ENCODE assay signal across 18 cellular contexts in the genomic region with DNA sequence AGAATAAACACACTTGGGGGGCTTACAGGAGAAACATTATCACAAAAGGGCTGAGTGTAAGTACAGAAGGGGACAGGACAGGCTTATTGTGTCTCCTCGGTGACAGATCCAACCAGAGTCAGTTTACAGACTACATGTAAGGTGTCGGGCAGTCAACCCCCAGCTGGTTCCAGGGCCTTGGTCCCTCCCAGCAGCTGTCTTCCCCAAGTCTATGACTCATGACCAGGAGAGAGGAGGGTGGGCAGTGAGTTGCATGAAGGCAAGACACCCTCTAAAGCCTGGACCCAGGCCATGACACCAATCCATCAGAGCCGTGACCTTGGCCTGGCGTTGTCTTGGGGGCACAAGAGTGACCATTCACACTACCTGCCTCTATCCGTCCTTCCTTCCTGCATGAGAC.
DNase-seq lines count a peak whose midpoint lies in the region; ATAC-seq, FAIRE-seq and TF ChIP-seq lines count a peak whose summit lies in the region.
"Had no signal": no experiment of that assay in that cellular context is flagged by ENCODE, and none has a peak within 500 bp of the region (broad histone marks: within the 10 kb centered on the region; RNA-seq: fewer than 3 reads in every experiment).

No MANE protein-coding gene starts in this region.

- DNase-seq in RPMI7951 (ENCODE audit: low read depth) (peak; percentile 35), bronchial epithelial cell (ENCODE audit: low read depth) (no peak), psoas muscle (no peak), DMS53 treated with DMSO at 0.1 percent for 48 hours (lab: John Stamatoyannopoulos, UW; ENCODE audit: unreplicated experiment) (no peak), GM13977 (ENCODE audit: low spot score) (no peak), spleen (no peak)
- DNase-seq: 8988T; CD4-positive, alpha-beta memory T cell; DMS153; DMS79 treated with DMSO at 0.1 percent for 48 hours; GOT3; H7; HFFc6 had no signal

- H3K4me1 ChIP-seq in psoas muscle (no peaks in the 10 kb centered on the region), spleen (no peaks in the 10 kb centered on the region)

- H3K27me3 ChIP-seq in bronchial epithelial cell (ENCODE audit: control insufficient read depth, insufficient read depth, low read length) (no peaks in the 10 kb centered on the region), psoas muscle (ENCODE audit: insufficient read depth in 3 of 3, low read length in 2 of 3) (no peaks in the 10 kb centered on the region), spleen (replicated peaks in 1 of 7) (no peaks in the 10 kb centered on the region)
- H3K27me3 ChIP-seq: BLaER1 had no signal

- no peak for TF ChIP-seq POLR2A in spleen (IDR thresholded peaks at IDR 0.05)

- H3K36me3 ChIP-seq in bronchial epithelial cell (ENCODE audit: control insufficient read depth, insufficient read depth, low read length) (no peaks in the 10 kb centered on the region), psoas muscle (ENCODE audit: insufficient read depth in 1 of 2, low read depth in 1 of 2) (no peaks in the 10 kb centered on the region), spleen (no peaks in the 10 kb centered on the region)
- H3K36me3 ChIP-seq: BLaER1 had no signal

- peak; percentile 28 to 51 (median 31) for ATAC-seq in psoas muscle
- ATAC-seq in GM18519 (IDR thresholded peaks at IDR 0.05; ENCODE audit: low FRiP score, unreplicated experiment): no peak
- ATAC-seq: GM12878, HCT116 had no signal

- intact Hi-C loops in psoas muscle (cut with DNase I): no loop called here
- intact Hi-C loops in spleen (cut with DNase I; ENCODE audit: low total_unique reads): no loop called here

- H3K4me3 ChIP-seq in bronchial epithelial cell (ENCODE audit: low read depth, low read length) (no peak overlapping the region), psoas muscle (no peak overlapping the region), spleen (no peak overlapping the region)
- H3K4me3 ChIP-seq: BLaER1, GM12878 had no signal

- FAIRE-seq in bronchial epithelial cell (lab: Jason Lieb, UNC): peak; percentile 43
- FAIRE-seq: GM12878 had no signal

- H3K27ac ChIP-seq in psoas muscle (no peak overlapping the region), spleen (no peak overlapping the region)
- H3K27ac ChIP-seq: BLaER1, HL-60 had no signal

- no peak for TF ChIP-seq CTCF in bronchial epithelial cell (IDR thresholded peaks at IDR 0.05; ENCODE audit: insufficient read depth, low read length, severe bottlenecking)
- no peak for TF ChIP-seq CTCF in psoas muscle (IDR thresholded peaks at IDR 0.05)
- no peak for TF ChIP-seq CTCF in GM13977 (IDR thresholded peaks at IDR 0.05; ENCODE audit: extremely low read depth, insufficient read depth, missing control alignments)
- no peak for TF ChIP-seq CTCF in spleen (IDR thresholded peaks at IDR 0.05 in 8 of 11, conservative IDR thresholded peaks at IDR 0.05 in 3 of 11)

- WGBS in psoas muscle, 3 donors: 49 to 81% (median 63%) methylated on average over 5 of the region's 5 CpGs
- WGBS in spleen, 5 donors: 82 to 92% (median 83%) methylated on average over 5 of the region's 5 CpGs

- H3K9me3 ChIP-seq in psoas muscle (no peaks in the 10 kb centered on the region), spleen (no peaks in the 10 kb centered on the region)

- in situ Hi-C loops in GM13977 (cut with MboI; ENCODE audit: low pct_unique_long_range_greater_than_20kb, low sequenced_read_pairs, unreplicated experiment): no loop called here
